Comparison of ENCODE assay signal across 8 cellular contexts in the genomic region with DNA sequence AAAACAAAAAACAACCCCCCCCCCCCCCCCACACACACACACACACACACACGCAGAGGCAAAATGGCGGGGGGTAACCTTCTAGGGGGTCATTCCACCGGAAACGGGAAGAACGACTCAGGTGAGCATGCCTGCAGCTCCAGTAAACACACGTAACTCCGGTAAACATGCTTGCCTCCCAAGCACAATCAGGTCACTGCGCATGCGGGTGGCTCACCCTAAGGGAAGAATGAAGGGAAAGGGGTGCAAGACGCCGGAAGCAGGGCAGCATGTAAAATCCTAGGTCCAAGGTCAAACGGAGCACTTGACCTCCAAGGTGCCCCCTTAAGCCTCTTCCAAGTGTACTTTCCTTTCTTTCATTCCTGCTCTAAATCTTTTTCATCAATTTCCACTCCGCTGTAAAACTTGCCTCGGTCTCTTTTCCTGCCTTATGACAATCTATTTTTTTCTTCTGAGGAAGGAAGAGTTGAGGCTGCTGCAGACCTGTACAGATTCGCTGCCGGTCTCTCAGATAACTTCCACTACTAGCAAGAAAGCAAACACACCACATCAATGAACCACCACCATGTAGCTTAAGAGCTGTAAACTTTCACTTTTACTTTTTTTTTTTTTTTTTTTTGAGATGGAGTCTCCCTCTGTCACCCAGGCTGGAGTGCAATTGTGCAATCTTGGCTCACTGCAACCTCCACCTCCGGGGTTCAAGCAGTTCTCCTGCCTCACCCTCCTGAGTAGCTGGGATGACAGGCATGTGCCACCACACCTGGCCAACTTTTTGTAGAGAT. TPM values are rescaled to one million over a fixed set of nuclear protein-coding genes. Genes with fewer than 3 reads are reported as not detected.
DNase-seq lines count a peak whose midpoint lies in the region; ATAC-seq and TF ChIP-seq lines count a peak whose summit lies in the region.

No MANE protein-coding gene starts in this region.

- H3K27ac ChIP-seq in upper lobe of left lung: peak overlapping the region; percentile 66 to 83 (median 74)

- H3K27me3 ChIP-seq in upper lobe of left lung: no peaks in the 10 kb centered on the region

- peaks cover 24% of the 10 kb centered on the region for H3K4me1 Mint-ChIP-seq in activated CD8-positive, alpha-beta memory T cell treated with anti-CD3 and anti-CD28 coated beads, Interleukin-2, amount 10 ng/mL, durations not matched to agents 7 days and 5 days

- CTCF ChIA-PET in activated CD8-positive, alpha-beta memory T cell treated with anti-CD3 and anti-CD28 coated beads, Interleukin-2, amount 10 ng/mL, durations not matched to agents 7 days and 5 days (lab: Charles Lee): interaction anchor here (0.7 to 3.0 kb wide), 18 partner anchors 9 to 101 kb away, joined by 3 to 14 read pairs (median 4); a partner anchor contains a TSS

- TF ChIP-seq POLR2A in upper lobe of left lung (IDR thresholded peaks at IDR 0.05): peak in 1 of 4 donors; percentile 31

- 47 to 48% methylated on average over 17 of the region's 17 CpGs for WGBS in upper lobe of left lung, 2 donors

- peak in 1 of 4 donors; percentile 6 for TF ChIP-seq EP300 in upper lobe of left lung (IDR thresholded peaks at IDR 0.05)

- intact Hi-C loops in posterior cingulate gyrus (cut with DNase I): loop anchor here (2.0 kb wide), 1 partner anchor 67 kb away; no protein-coding TSS in a partner anchor

- no peaks in the 10 kb centered on the region for H3K9me3 ChIP-seq in upper lobe of left lung

- no peaks in the 10 kb centered on the region for H3K36me3 ChIP-seq in upper lobe of left lung

- H3K4me3 Mint-ChIP-seq in activated CD8-positive, alpha-beta memory T cell treated with anti-CD3 and anti-CD28 coated beads, Interleukin-2, amount 10 ng/mL, durations not matched to agents 7 days and 5 days: no peak overlapping the region

- peak overlapping the region; percentile 53 for H3K27ac Mint-ChIP-seq in activated CD8-positive, alpha-beta memory T cell treated with anti-CD3 and anti-CD28 coated beads, Interleukin-2, amount 10 ng/mL, durations not matched to agents 7 days and 5 days

- peaks cover 11% of the 10 kb centered on the region for H3K27me3 Mint-ChIP-seq in activated CD8-positive, alpha-beta memory T cell treated with anti-CD3 and anti-CD28 coated beads, Interleukin-2, amount 10 ng/mL, durations not matched to agents 7 days and 5 days

- no peak for ATAC-seq in activated CD8-positive, alpha-beta memory T cell treated with anti-CD3 and anti-CD28 coated beads, Interleukin-2, amount 10 ng/mL, durations not matched to agents 7 days and 5 days
- peak; percentile 57 to 86 for ATAC-seq in upper lobe of left lung (ENCODE audit: low FRiP score in 2 of 2)
- ATAC-seq in HG03139 (IDR thresholded peaks at IDR 0.05; ENCODE audit: unreplicated experiment): no peak

- no peak for TF ChIP-seq CTCF in upper lobe of left lung (IDR thresholded peaks at IDR 0.05)

- DNase-seq in activated CD8-positive, alpha-beta memory T cell treated with anti-CD3 and anti-CD28 coated beads, Interleukin-2, amount 10 ng/mL, durations not matched to agents 7 days and 5 days: no peak
- no peak for DNase-seq in activated CD8-positive, alpha-beta memory T cell treated with anti-CD3 and anti-CD28 coated beads for 24 hours
- DNase-seq in activated CD4-positive, alpha-beta T cell treated with anti-CD3 and anti-CD28 coated beads, Interleukin-2, amount 50 U/mL, for 1 hour: peak; percentile 48
- DNase-seq in kidney tubule cell (ENCODE audit: low spot score) (peak; percentile 38), upper lobe of left lung (peak in 1 of 2 donors; percentile 83), posterior cingulate gyrus (no peak), iPS-NIHi7 (ENCODE audit: extremely low spot score) (no peak)

- H3K4me3 ChIP-seq in upper lobe of left lung: peak overlapping the region in 3 of 4 donors; percentile 33 to 51 (median 50)

- no peaks in the 10 kb centered on the region for H3K9me3 Mint-ChIP-seq in activated CD8-positive, alpha-beta memory T cell treated with anti-CD3 and anti-CD28 coated beads, Interleukin-2, amount 10 ng/mL, durations not matched to agents 7 days and 5 days (ENCODE audit: low read depth)

- H3K4me1 ChIP-seq in upper lobe of left lung: peaks cover 0 to 24% (median 12%) of the 10 kb centered on the region in 4 donors

- H3K36me3 Mint-ChIP-seq in activated CD8-positive, alpha-beta memory T cell treated with anti-CD3 and anti-CD28 coated beads, Interleukin-2, amount 10 ng/mL, durations not matched to agents 7 days and 5 days: no peaks in the 10 kb centered on the region

RNA-seq across cellular contexts. Expression of a gene that starts 21.0 kb away (rescaled TPM):
- total RNA-seq in activated CD8-positive, alpha-beta memory T cell treated with anti-CD3 and anti-CD28 coated beads, Interleukin-2, amount 10 ng/mL, durations not matched to agents 7 days and 5 days: 10 to 100 TPM; 16.1 to 18.6 TPM
- total RNA-seq in upper lobe of left lung: 1 to 10 TPM; 3.8 to 8.4 (median 6.2) TPM

RNA-seq across cellular contexts. Expression of a gene that starts 42.8 kb away (rescaled TPM):
- 10 to 100 TPM; 20.2 to 25.5 TPM for total RNA-seq in activated CD8-positive, alpha-beta memory T cell treated with anti-CD3 and anti-CD28 coated beads, Interleukin-2, amount 10 ng/mL, durations not matched to agents 7 days and 5 days
- 10 to 100 TPM; 13.7 to 78.6 (median 23.0) TPM for total RNA-seq in upper lobe of left lung

RNA-seq across cellular contexts. Expression of a gene that starts 44.0 kb away (rescaled TPM):
- 10 to 100 TPM; 47.8 to 52.3 TPM for total RNA-seq in activated CD8-positive, alpha-beta memory T cell treated with anti-CD3 and anti-CD28 coated beads, Interleukin-2, amount 10 ng/mL, durations not matched to agents 7 days and 5 days
- 100 to 1,000 TPM in 3 of 6 donors, 10 to 100 TPM in 3; 62.6 to 322 (median 106) TPM for total RNA-seq in upper lobe of left lung

RNA-seq across cellular contexts. Expression of a gene that starts 53.5 kb away (rescaled TPM):
- 10 to 100 TPM; 17.9 to 20.9 TPM for total RNA-seq in activated CD8-positive, alpha-beta memory T cell treated with anti-CD3 and anti-CD28 coated beads, Interleukin-2, amount 10 ng/mL, durations not matched to agents 7 days and 5 days
- 10 to 100 TPM; 16.0 to 55.5 (median 25.1) TPM for total RNA-seq in upper lobe of left lung

Comparison
In these comparisons a context has a peak if more than half of its experiments do, and no peak if none do; other contexts are left out.
1. ATAC-seq: peak in upper lobe of left lung (2 of 2); none in activated CD8-positive, alpha-beta memory T cell treated with anti-CD3 and anti-CD28 coated beads, Interleukin-2, amount 10 ng/mL, durations not matched to agents 7 days and 5 days (single experiment) and HG03139 (single experiment).
2. DNase-seq: peak in activated CD4-positive, alpha-beta T cell treated with anti-CD3 and anti-CD28 coated beads, Interleukin-2, amount 50 U/mL, for 1 hour (single experiment) and kidney tubule cell (single experiment); none in activated CD8-positive, alpha-beta memory T cell treated with anti-CD3 and anti-CD28 coated beads, Interleukin-2, amount 10 ng/mL, durations not matched to agents 7 days and 5 days (single experiment), activated CD8-positive, alpha-beta memory T cell treated with anti-CD3 and anti-CD28 coated beads for 24 hours (single experiment), posterior cingulate gyrus (0 of 10) and iPS-NIHi7 (single experiment).